Comparison of ENCODE assay signal across 15 cellular contexts in genomic region chr5:14400611-14401010, GRCh38.
"Had no signal": no experiment of that assay in that cellular context is flagged by ENCODE, and none has a peak within 500 bp of the region (broad histone marks: within the 10 kb centered on the region; RNA-seq: fewer than 3 reads in every experiment).

No MANE protein-coding gene starts in this region.

- ATAC-seq: body of pancreas; naive thymus-derived CD4-positive, alpha-beta T cell had no signal

- H3K27me3 Mint-ChIP-seq: activated B cell treated with CpG ODN at 0.5 μM for 24 hours; dendritic cell treated with granulocyte-macrophage colony-stimulating factor and Interleukin-4, amounts not matched to agents 40 ng/mL and 50 ng/mL, for 4 days had no signal

- H3K9me3 ChIP-seq: adrenal gland, body of pancreas, tibial artery, vagina had no signal

- H3K27me3 ChIP-seq: adrenal gland, body of pancreas, tibial artery, vagina had no signal

- H3K4me3 ChIP-seq: adrenal gland, body of pancreas, lung, tibial artery, vagina had no signal

- DNase-seq: activated B cell treated with CpG ODN at 0.5 μM for 24 hours; activated CD4-positive, alpha-beta T cell treated with anti-CD3 and anti-CD28 coated beads, Interleukin-2, amount 10 ng/mL, durations not matched to agents 7 days and 5 days; activated naive CD4-positive, alpha-beta T cell treated with anti-CD3 and anti-CD28 coated beads, Interleukin-2, amount 50 U/mL, for 16 hours; activated T-cell treated with anti-CD3 and anti-CD28 coated beads for 4 hours; body of pancreas; erythroblast; hippocampal formation; naive thymus-derived CD4-positive, alpha-beta T cell; stimulated activated CD4-positive, alpha-beta T cell treated with anti-CD3 and anti-CD28 coated beads, Interleukin-4, amount 100 ng/mL, for 4 hours; tibial artery had no signal

- H3K27ac ChIP-seq: adrenal gland, body of pancreas, tibial artery, vagina had no signal

- H3K27ac Mint-ChIP-seq: activated B cell treated with CpG ODN at 0.5 μM for 24 hours; dendritic cell treated with granulocyte-macrophage colony-stimulating factor and Interleukin-4, amounts not matched to agents 40 ng/mL and 50 ng/mL, for 4 days; T-helper 1 cell treated with Interleukin-12 subunit alpha and Interleukin-12 subunit beta and Interleukin-4 antibody, amounts not matched to agents 30 μg/mL and 1 μg/mL, for 36 hours had no signal

- H3K4me3 Mint-ChIP-seq: activated B cell treated with CpG ODN at 0.5 μM for 24 hours; activated CD4-positive, alpha-beta T cell treated with anti-CD3 and anti-CD28 coated beads, Interleukin-2, amount 10 ng/mL, durations not matched to agents 7 days and 5 days; dendritic cell treated with granulocyte-macrophage colony-stimulating factor and Interleukin-4, amounts not matched to agents 40 ng/mL and 50 ng/mL, for 4 days; T-helper 1 cell treated with Interleukin-12 subunit alpha and Interleukin-12 subunit beta and Interleukin-4 antibody, amounts not matched to agents 30 μg/mL and 1 μg/mL, for 36 hours had no signal

- H3K4me1 Mint-ChIP-seq: activated B cell treated with CpG ODN at 0.5 μM for 24 hours had no signal

- H3K9me3 Mint-ChIP-seq: activated B cell treated with CpG ODN at 0.5 μM for 24 hours; dendritic cell treated with granulocyte-macrophage colony-stimulating factor and Interleukin-4, amounts not matched to agents 40 ng/mL and 50 ng/mL, for 4 days had no signal
